In genomic region chr11:28107726-28108618, GRCh38 we compare ENCODE assay signal across 8 cellular contexts. TPM values are rescaled to one million over a fixed set of nuclear protein-coding genes. Genes with fewer than 3 reads are reported as not detected.
DNase-seq lines count a peak whose midpoint lies in the region; ATAC-seq, FAIRE-seq and TF ChIP-seq lines count a peak whose summit lies in the region.

Gene KIF18A, minus strand, starts transcription at chr11:28108156. Its CDS starts 10,209 bp downstream, at chr11:28097947.
Gene METTL15, plus strand, starts transcription at chr11:28108388. Its CDS starts 4,947 bp downstream, at chr11:28113335.

- peak within 1 kb of the TSS; percentile 83 for H2AFZ ChIP-seq in SU-DHL-6 (ENCODE audit: low read depth, low read length, severe bottlenecking)

- peaks cover 3% of the 10 kb centered on the region for H3K36me3 Mint-ChIP-seq in activated naive CD8-positive, alpha-beta T cell treated with anti-CD3 and anti-CD28 coated beads, Interleukin-2, amount 10 ng/mL, durations not matched to agents 7 days and 5 days

- peak within 1 kb of the TSS; percentile 83 for H3K27ac ChIP-seq in SU-DHL-6 (ENCODE audit: low read depth, low read length)
- peak within 1 kb of the TSS; percentile 53 to 76 (median 73) for H3K27ac ChIP-seq in pancreas
- peak within 1 kb of the TSS; percentile 65 to 93 (median 86) for H3K27ac ChIP-seq in tibial nerve

- H3K9ac ChIP-seq in SU-DHL-6 (ENCODE audit: low read length), result peak within 1 kb of the TSS; percentile 73

- no peaks in the 10 kb centered on the region for H3K9me3 ChIP-seq in SU-DHL-6 (ENCODE audit: insufficient read depth, low read length)
- H3K9me3 ChIP-seq in pancreas, result no peaks in the 10 kb centered on the region
- H3K9me3 ChIP-seq in tibial nerve, result no peaks in the 10 kb centered on the region

- peaks cover 48% of the 10 kb centered on the region for H3K4me1 Mint-ChIP-seq in activated naive CD8-positive, alpha-beta T cell treated with anti-CD3 and anti-CD28 coated beads, Interleukin-2, amount 10 ng/mL, durations not matched to agents 7 days and 5 days

- intact Hi-C loops in Right ventricle myocardium inferior (cut with DNase I), result loop anchor here (2.0 kb wide), 1 partner anchor 407 kb away; the partner anchor contains the start of gene BDNF
- intact Hi-C loops in pancreas (cut with DNase I), result no loop called here

- H3F3A ChIP-seq in SU-DHL-6 (ENCODE audit: insufficient read depth), result peaks cover 9% of the 10 kb centered on the region

- H3K4me3 ChIP-seq in SU-DHL-6 (ENCODE audit: insufficient read depth, low read length, poor library complexity, severe bottlenecking), result peak within 1 kb of the TSS; percentile 95
- H3K4me3 ChIP-seq in pancreas, result peak within 1 kb of the TSS; percentile 16 to 59 (median 44)
- H3K4me3 ChIP-seq in tibial nerve, result peak within 1 kb of the TSS; percentile 34 to 62 (median 50)

- DNase-seq in NCI-H128 (lab: John Stamatoyannopoulos, UW; ENCODE audit: unreplicated experiment) (peak; percentile 98), Right ventricle myocardium inferior (ENCODE audit: missing footprints) (peak; percentile 100), pancreas (peak; percentile 99 to 100 (median 100)), tibial nerve (ENCODE audit: low spot score in 2 of 2) (peak; percentile 100)
- peak; percentile 99 for DNase-seq in activated naive CD8-positive, alpha-beta T cell treated with anti-CD3 and anti-CD28 coated beads, Interleukin-2, amount 10 ng/mL, durations not matched to agents 7 days and 5 days

- H3K4me1 ChIP-seq in pancreas (peaks cover 4 to 26% (median 19%) of the 10 kb centered on the region in 3 donors), tibial nerve (peaks cover 0 to 44% (median 20%) of the 10 kb centered on the region in 4 donors)

- peak; percentile 76 to 93 for TF ChIP-seq EP300 in tibial nerve (IDR thresholded peaks at IDR 0.05)

- POLR2A ChIA-PET in activated naive CD8-positive, alpha-beta T cell treated with anti-CD3 and anti-CD28 coated beads, Interleukin-2, amount 10 ng/mL, durations not matched to agents 7 days and 5 days (lab: Charles Lee), result interaction anchor here (0.6 to 2.7 kb wide), 3 partner anchors 8 to 16 kb away, joined by 3 to 10 read pairs (median 3); no protein-coding TSS in a partner anchor

- TF ChIP-seq POLR2A in GM10847 (IDR thresholded peaks at IDR 0.05; ENCODE audit: extremely low read depth, insufficient read length), result peak; percentile 72
- peak; percentile 52 to 75 for TF ChIP-seq POLR2A in tibial nerve (IDR thresholded peaks at IDR 0.05)

- H3K36me3 ChIP-seq in SU-DHL-6 (ENCODE audit: low read length) (peaks cover 3% of the 10 kb centered on the region; the same call in 1 of the 2 replicates), pancreas (no peaks in the 10 kb centered on the region), tibial nerve (no peaks in the 10 kb centered on the region)

- FAIRE-seq in pancreas (lab: Jason Lieb, UNC), result peak; percentile 81

- no peaks in the 10 kb centered on the region for H3K27me3 Mint-ChIP-seq in activated naive CD8-positive, alpha-beta T cell treated with anti-CD3 and anti-CD28 coated beads, Interleukin-2, amount 10 ng/mL, durations not matched to agents 7 days and 5 days

- TF ChIP-seq CTCF in SU-DHL-6 (IDR thresholded peaks at IDR 0.05; ENCODE audit: insufficient read depth, low read length, poor library complexity, severe bottlenecking) (no peak), pancreas (IDR thresholded peaks at IDR 0.05) (no peak), tibial nerve (IDR thresholded peaks at IDR 0.05) (peak in 1 of 5 experiments; percentile 37)

- 0% methylated on average over 38 of the region's 38 CpGs for WGBS in pancreas, 2 donors
- WGBS in tibial nerve, 2 donors, result 0 to 1% methylated on average over 38 of the region's 38 CpGs

- H3K79me2 ChIP-seq in SU-DHL-6 (ENCODE audit: insufficient read depth, low read length), result peaks cover 89% of the 10 kb centered on the region

- H3K27me3 ChIP-seq in SU-DHL-6 (ENCODE audit: low read length) (no peaks in the 10 kb centered on the region), pancreas (no peaks in the 10 kb centered on the region), tibial nerve (no peaks in the 10 kb centered on the region)

- peak; percentile 94 for ATAC-seq in HG02678 (IDR thresholded peaks at IDR 0.05; ENCODE audit: unreplicated experiment)
- ATAC-seq in activated naive CD8-positive, alpha-beta T cell treated with anti-CD3 and anti-CD28 coated beads, Interleukin-2, amount 10 ng/mL, durations not matched to agents 7 days and 5 days (ENCODE audit: low read depth), result peak; percentile 92
- ATAC-seq in Right ventricle myocardium inferior, result peak; percentile 99
- peak; percentile 96 to 99 (median 98) for ATAC-seq in pancreas

- peak within 1 kb of the TSS; percentile 96 for H3K4me2 ChIP-seq in SU-DHL-6 (ENCODE audit: low read depth, low read length, poor library complexity, severe bottlenecking)

- H3K4me3 Mint-ChIP-seq in activated naive CD8-positive, alpha-beta T cell treated with anti-CD3 and anti-CD28 coated beads, Interleukin-2, amount 10 ng/mL, durations not matched to agents 7 days and 5 days, result peak within 1 kb of the TSS; percentile 100

- H3K9me2 ChIP-seq in SU-DHL-6 (replicated peaks; ENCODE audit: insufficient read depth, low read length), result no peaks in the 10 kb centered on the region

- peaks cover 7% of the 10 kb centered on the region; the same call in 1 of the 2 replicates for H4K20me1 ChIP-seq in SU-DHL-6 (ENCODE audit: low read depth, low read length)

- peak within 1 kb of the TSS; percentile 100 for H3K27ac Mint-ChIP-seq in activated naive CD8-positive, alpha-beta T cell treated with anti-CD3 and anti-CD28 coated beads, Interleukin-2, amount 10 ng/mL, durations not matched to agents 7 days and 5 days

- no peaks in the 10 kb centered on the region for H3K9me3 Mint-ChIP-seq in activated naive CD8-positive, alpha-beta T cell treated with anti-CD3 and anti-CD28 coated beads, Interleukin-2, amount 10 ng/mL, durations not matched to agents 7 days and 5 days

RNA-seq across cellular contexts. Expression of gene KIF18A, which starts in this region (rescaled TPM):
- 10 to 100 TPM; 21.4 to 21.6 TPM for total RNA-seq in activated naive CD8-positive, alpha-beta T cell treated with anti-CD3 and anti-CD28 coated beads, Interleukin-2, amount 10 ng/mL, durations not matched to agents 7 days and 5 days
- total RNA-seq in Right ventricle myocardium inferior (0.08 TPM), pancreas (1 to 10 TPM in 1 of 6 donors, under 1 TPM in 4, not detected in 1; 0.13 to 1.1 (median 0.31) TPM), tibial nerve (under 1 TPM in 3 of 4 donors, not detected in 1; 0.22 to 0.63 (median 0.60) TPM)
- polyA plus RNA-seq in pancreas, result under 1 TPM; 0.04 to 0.05 TPM

RNA-seq across cellular contexts. Expression of gene METTL15, which starts in this region (rescaled TPM):
- total RNA-seq in activated naive CD8-positive, alpha-beta T cell treated with anti-CD3 and anti-CD28 coated beads, Interleukin-2, amount 10 ng/mL, durations not matched to agents 7 days and 5 days, result 10 to 100 TPM; 16.1 to 18.3 TPM
- total RNA-seq in Right ventricle myocardium inferior (9.4 TPM), pancreas (1 to 10 TPM; 4.5 to 8.2 (median 6.3) TPM), tibial nerve (10 to 100 TPM in 2 of 4 donors, 1 to 10 TPM in 2; 8.7 to 14.4 (median 11.7) TPM)
- 1 to 10 TPM; 3.0 to 5.6 TPM for polyA plus RNA-seq in pancreas

Comparison
In these comparisons a context has a peak if more than half of its experiments do, and no peak if none do; other contexts are left out.
1. Peak in every context shown above with its lines: DNase-seq, ATAC-seq, H3K4me3 ChIP-seq and H3K27ac ChIP-seq.
2. RNA of gene KIF18A (total RNA-seq): 21.4 to 21.6 TPM in activated naive CD8-positive, alpha-beta T cell treated with anti-CD3 and anti-CD28 coated beads, Interleukin-2, amount 10 ng/mL, durations not matched to agents 7 days and 5 days; 0.22 to 0.63 TPM in tibial nerve, 0.13 to 1.1 TPM in pancreas and 0.08 TPM in Right ventricle myocardium inferior (single experiment); every median in the first group is over 10 times any median in the second.
3. H3K4me3 ChIP-seq: peak in every context shown above with its lines; median percentile 95 in SU-DHL-6; 50 in tibial nerve; 44 in pancreas.